ENCODE assay signal across 18 cellular contexts in genomic region chr2:19176977-19177376, GRCh38.
DNase-seq lines count a peak whose midpoint lies in the region; ATAC-seq and TF ChIP-seq lines count a peak whose summit lies in the region.
"Had no signal": no experiment of that assay in that cellular context is flagged by ENCODE, and none has a peak within 500 bp of the region (broad histone marks: within the 10 kb centered on the region; RNA-seq: fewer than 3 reads in every experiment).

No MANE protein-coding gene starts in this region.

- no peak overlapping the region for H3K9ac ChIP-seq in SK-N-SH

- H3K27ac ChIP-seq in ACC112 (ENCODE audit: low read depth, low read length), result 0 out of 2 replicates have a peak overlapping the region, but pooled peaks have one; percentile 24
- peak overlapping the region in 1 of 2 experiments; percentile 59; a peak in 2 of 4 replicates for H3K27ac ChIP-seq in SK-N-SH (ENCODE audit: low read depth in 2 of 2, low read length in 1 of 2)
- H3K27ac ChIP-seq: colonic mucosa, heart right ventricle had no signal

- H3F3A ChIP-seq in SK-N-SH (replicated peaks; ENCODE audit: insufficient read depth), result no peaks in the 10 kb centered on the region

- H3K9me2 ChIP-seq in SK-N-SH, result no peaks in the 10 kb centered on the region

- 0 out of 2 replicates have a peak overlapping the region, but pooled peaks have one; percentile 20 for H3K4me2 ChIP-seq in SK-N-SH

- DNase-seq in HCEC 1CT, result peak; percentile 62
- no peak for DNase-seq in SK-N-SH
- DNase-seq in fibroblast of peridontal ligament (ENCODE audit: extremely low read depth), result peak; percentile 85
- DNase-seq in A172 (ENCODE audit: low spot score), result no peak
- no peak for DNase-seq in SIG-M5 (lab: John Stamatoyannopoulos, UW)
- no peak for DNase-seq in posterior cingulate gyrus
- DNase-seq: activated CD4-positive, CD25-positive, alpha-beta regulatory T cell; activated effector memory CD4-positive, alpha-beta T cell treated with Interleukin-2 at 50 U/mL for 16 hours; aorta; Caco-2; colonic mucosa; heart right ventricle; NCI-H1930; NCI-H82; T-helper 17 cell had no signal

- H3K4me3 ChIP-seq in ACC112 (ENCODE audit: low read depth, low read length) (no peak overlapping the region), SK-N-SH (ENCODE audit: low read depth in 2 of 2, low read length in 1 of 2) (no peak overlapping the region)
- H3K4me3 ChIP-seq: colonic mucosa, heart right ventricle had no signal

- WGBS in SK-N-SH (ENCODE audit: low lambda C conversion rate), result 49% methylated on average over 4 of the region's 4 CpGs

- H3K36me3 ChIP-seq in ACC112 (ENCODE audit: insufficient read depth, low read length) (no peaks in the 10 kb centered on the region), SK-N-SH (replicated peaks in 1 of 2; ENCODE audit: control insufficient read depth in 1 of 2, insufficient read depth in 2 of 2, low read length in 1 of 2) (no peaks in the 10 kb centered on the region)
- H3K36me3 ChIP-seq: colonic mucosa, heart right ventricle had no signal

- no peaks in the 10 kb centered on the region for H3K9me3 ChIP-seq in SK-N-SH
- H3K9me3 ChIP-seq: Caco-2, colonic mucosa had no signal

- TF ChIP-seq RAD21 in SK-N-SH (IDR thresholded peaks at IDR 0.05; ENCODE audit: low read length), result no peak

- TF ChIP-seq CTCF in SK-N-SH (IDR thresholded peaks at IDR 0.05), result no peak

- H3K79me2 ChIP-seq in ACC112 (ENCODE audit: control insufficient read depth, insufficient read depth, low read length, unreplicated experiment), result no peaks in the 10 kb centered on the region
- no peaks in the 10 kb centered on the region for H3K79me2 ChIP-seq in SK-N-SH (ENCODE audit: insufficient read depth)

- no peaks in the 10 kb centered on the region for H3K27me3 ChIP-seq in ACC112 (ENCODE audit: insufficient read depth, low read length)
- H3K27me3 ChIP-seq in SK-N-SH (ENCODE audit: insufficient read depth), result no peaks in the 10 kb centered on the region
- H3K27me3 ChIP-seq: colonic mucosa, heart right ventricle had no signal

- TF ChIP-seq EP300 in SK-N-SH (IDR thresholded peaks at IDR 0.05; ENCODE audit: borderline replicate concordance in 1 of 2, low read depth in 1 of 2, low read length in 1 of 2), result peak in 1 of 2 experiments; percentile 80; a peak in 1 of 4 replicates

- no peaks in the 10 kb centered on the region for H4K20me1 ChIP-seq in SK-N-SH (ENCODE audit: insufficient read depth)

- intact Hi-C loops in posterior cingulate gyrus (cut with DNase I), result no loop called here

- no peak for ATAC-seq in esophagus mucosa
- ATAC-seq: HepG2, T-helper 17 cell had no signal

- H3K4me1 ChIP-seq in ACC112 (ENCODE audit: control insufficient read depth, insufficient read depth, low read length, unreplicated experiment) (peaks cover 18% of the 10 kb centered on the region), SK-N-SH (ENCODE audit: control insufficient read depth in 1 of 2, insufficient read depth in 2 of 2, low read depth in 1 of 2, low read length in 1 of 2) (peaks cover 3 to 8% of the 10 kb centered on the region in 2 experiments; a peak in 2 of 4 replicates)
- H3K4me1 ChIP-seq: Caco-2, colonic mucosa had no signal

- POLR2A ChIA-PET in SK-N-SH (lab: Yijun Ruan, JAX), result no interaction called here

- CTCF ChIA-PET in SK-N-SH (lab: Yijun Ruan, JAX), result no interaction called here

- H2AFZ ChIP-seq in ACC112 (ENCODE audit: low read length, unreplicated experiment), result peak overlapping the region; percentile 51
- no peak overlapping the region for H2AFZ ChIP-seq in SK-N-SH (ENCODE audit: low read depth)

TF ChIP-seq in SK-N-SH, 30 proteins besides CTCF, POLR2A, EP300 and RAD21:
- TF ChIP-seq JUND (IDR thresholded peaks at IDR 0.05), result peak; percentile 79
- peak; percentile 79; the same call in 1 of the 2 replicates for TF ChIP-seq FOSL2 (IDR thresholded peaks at IDR 0.05; ENCODE audit: borderline replicate concordance, low read depth)
- peak; percentile 63 for TF ChIP-seq PBX3 (IDR thresholded peaks at IDR 0.05)
- TF ChIP-seq MXI1 (IDR thresholded peaks at IDR 0.05; ENCODE audit: low read depth, low read length), result no peak
- peak; percentile 62; the same call in 1 of the 2 replicates for TF ChIP-seq NFIC (IDR thresholded peaks at IDR 0.05; ENCODE audit: borderline replicate concordance)
- TF ChIP-seq SMC3 (IDR thresholded peaks at IDR 0.05; ENCODE audit: low read depth, low read length), result no peak
- TF ChIP-seq REST (IDR thresholded peaks at IDR 0.05; ENCODE audit: low read depth, low read length), result no peak
- peak; percentile 22; the same call in 1 of the 2 replicates for TF ChIP-seq POLR2AphosphoS5 (IDR thresholded peaks at IDR 0.05; ENCODE audit: low read depth, low read length)
- 0 out of 2 replicates have a peak, but pooled peaks have one; percentile 53 for TF ChIP-seq TEAD4 (IDR thresholded peaks at IDR 0.05; ENCODE audit: borderline replicate concordance, insufficient read depth)
- TF ChIP-seq TCF12 (IDR thresholded peaks at IDR 0.05), result peak; percentile 77
- TF ChIP-seq MEF2A (IDR thresholded peaks at IDR 0.05; ENCODE audit: borderline replicate concordance, low read depth), result no peak
- TF ChIP-seq SIN3A (IDR thresholded peaks at IDR 0.05; ENCODE audit: borderline replicate concordance, low read depth, low read length), result no peak
TF ChIP-seq in SK-N-SH: peak in this region for 7.

Comparison
In these comparisons a context has a peak if more than half of its experiments do, and no peak if none do; other contexts are left out.
1. DNase-seq: peak in HCEC 1CT (single experiment) and fibroblast of peridontal ligament (single experiment); none in SK-N-SH (single experiment), A172 (single experiment), SIG-M5 (single experiment) and posterior cingulate gyrus (0 of 10).